ENCODE assay signal across 8 cellular contexts in genomic region chr14:88553886-88554457, GRCh38. TPM values are rescaled to one million over a fixed set of nuclear protein-coding genes. Genes with fewer than 3 reads are reported as not detected.
DNase-seq lines count a peak whose midpoint lies in the region; ATAC-seq, FAIRE-seq and TF ChIP-seq lines count a peak whose summit lies in the region.

No MANE protein-coding gene starts in this region.

- H3K4me1 ChIP-seq in HUES48 (ENCODE audit: control insufficient read depth, insufficient read depth, low read length) (peaks cover 22% of the 10 kb centered on the region), upper lobe of right lung (peaks cover 27% of the 10 kb centered on the region)

- intact Hi-C loops in upper lobe of right lung (cut with DNase I): loop anchor here (10.0 kb wide), 1 partner anchor 59 kb away; no protein-coding TSS in a partner anchor

- ATAC-seq in upper lobe of right lung (no peak), HG03460 (IDR thresholded peaks at IDR 0.05; ENCODE audit: unreplicated experiment) (no peak), GM18858 (IDR thresholded peaks at IDR 0.05; ENCODE audit: unreplicated experiment) (no peak)

- FAIRE-seq in bronchial epithelial cell (lab: Jason Lieb, UNC): no peak

- peak overlapping the region; percentile 75 for H3K4me3 ChIP-seq in AG04449 (ENCODE audit: low read depth, low read length)
- H3K4me3 ChIP-seq in HUES48 (ENCODE audit: low read depth, low read length): peak overlapping the region; percentile 99
- H3K4me3 ChIP-seq in bronchial epithelial cell (ENCODE audit: low read depth, low read length): peak overlapping the region; percentile 43
- H3K4me3 ChIP-seq in upper lobe of right lung: peak overlapping the region; percentile 69

- TF ChIP-seq CTCF in AG04449 (IDR thresholded peaks at IDR 0.05; ENCODE audit: insufficient read depth, low read length, missing control alignments) (no peak), bronchial epithelial cell (IDR thresholded peaks at IDR 0.05; ENCODE audit: insufficient read depth, low read length, severe bottlenecking) (no peak), upper lobe of right lung (IDR thresholded peaks at IDR 0.05) (no peak)

- POLR2A ChIA-PET in AG04449 (lab: Yijun Ruan, JAX): no interaction called here

- H3K9me3 ChIP-seq in HUES48 (ENCODE audit: control insufficient read depth, insufficient read depth, low read length) (no peaks in the 10 kb centered on the region), upper lobe of right lung (no peaks in the 10 kb centered on the region)

- no peak for DNase-seq in AG04449 (ENCODE audit: low read depth, low spot score)
- DNase-seq in bronchial epithelial cell (ENCODE audit: low read depth): peak; percentile 16
- DNase-seq in medulla oblongata (ENCODE audit: extremely low spot score): peak; percentile 50
- DNase-seq in upper lobe of right lung: no peak
- DNase-seq in stimulated activated CD4-positive, alpha-beta T cell treated with anti-CD3 and anti-CD28 coated beads, Interleukin-4, amount 100 ng/mL, for 24 hours: no peak

- H3K36me3 ChIP-seq in HUES48 (ENCODE audit: control insufficient read depth, insufficient read depth, low read length) (peaks cover 11% of the 10 kb centered on the region), bronchial epithelial cell (ENCODE audit: control insufficient read depth, insufficient read depth, low read length) (peaks cover 1% of the 10 kb centered on the region), upper lobe of right lung (peaks cover 12% of the 10 kb centered on the region)

- H3K9ac ChIP-seq in HUES48 (ENCODE audit: low read depth, low read length): peak overlapping the region; percentile 88

- H3K27ac ChIP-seq in HUES48 (ENCODE audit: low read depth, low read length) (peak overlapping the region; percentile 91), upper lobe of right lung (peak overlapping the region; percentile 82)

- H3K27me3 ChIP-seq in HUES48 (ENCODE audit: control insufficient read depth, insufficient read depth, low read length) (peaks cover 20% of the 10 kb centered on the region), bronchial epithelial cell (ENCODE audit: control insufficient read depth, insufficient read depth, low read length) (no peaks in the 10 kb centered on the region), upper lobe of right lung (no peaks in the 10 kb centered on the region)

- CTCF ChIA-PET in AG04449 (lab: Yijun Ruan, JAX): interaction anchor here (1.3 kb wide), 1 partner anchor 365 kb away, joined by 4 read pairs; no protein-coding TSS in a partner anchor

RNA-seq across cellular contexts. Expression of gene PTPN21, which starts 0.8 kb away (rescaled TPM):
- total RNA-seq in bronchial epithelial cell (6.1 and 7.6 TPM in 2 replicates), upper lobe of right lung (70.6 TPM)

RNA-seq across cellular contexts. Expression of gene ZC3H14, which starts 8.9 kb away (rescaled TPM):
- 41.9 and 42.1 TPM in 2 replicates for total RNA-seq in bronchial epithelial cell
- 63.4 TPM for total RNA-seq in upper lobe of right lung

Comparison
In these comparisons a context has a peak if more than half of its experiments do, and no peak if none do; other contexts are left out.
1. DNase-seq: peak in bronchial epithelial cell (single experiment) and medulla oblongata (single experiment); none in AG04449 (single experiment), upper lobe of right lung (single experiment) and stimulated activated CD4-positive, alpha-beta T cell treated with anti-CD3 and anti-CD28 coated beads, Interleukin-4, amount 100 ng/mL, for 24 hours (single experiment).
2. H3K4me3 ChIP-seq: peak in every context shown above with its lines; median percentile 99 in HUES48; 75 in AG04449; 69 in upper lobe of right lung; 43 in bronchial epithelial cell.